Comparison of ENCODE assay signal across 11 cellular contexts in genomic region chrX:154094833-154095232, GRCh38. TPM values are rescaled to one million over a fixed set of nuclear protein-coding genes. Genes with fewer than 3 reads are reported as not detected.
DNase-seq lines count a peak whose midpoint lies in the region; ATAC-seq, FAIRE-seq and TF ChIP-seq lines count a peak whose summit lies in the region.
"Had no signal": no experiment of that assay in that cellular context is flagged by ENCODE, and none has a peak within 500 bp of the region (broad histone marks: within the 10 kb centered on the region; RNA-seq: fewer than 3 reads in every experiment).

No MANE protein-coding gene starts in this region.

- peaks cover 64 to 70% (median 70%) of the 10 kb centered on the region in 11 experiments for H4K20me1 ChIP-seq in BLaER1 treated with 17β-estradiol and CSF1 and Interleukin-3, amounts not matched to agents 10 nM and 100 nM
- H4K20me1 ChIP-seq in IMR-90 (ENCODE audit: insufficient read depth, low read length), result peaks cover 58% of the 10 kb centered on the region

- peaks cover 12% of the 10 kb centered on the region; the same call in 1 of the 2 replicates for H3K9me1 ChIP-seq in IMR-90 (ENCODE audit: insufficient read depth, low read length)

- no peak for ATAC-seq in IMR-90 (ENCODE audit: low read depth)
- no peak for ATAC-seq in naive thymus-derived CD8-positive, alpha-beta T cell
- no peak for ATAC-seq in HG02588 (IDR thresholded peaks at IDR 0.05; ENCODE audit: unreplicated experiment)
- ATAC-seq: heart left ventricle had no signal

- no peak overlapping the region for H2BK20ac ChIP-seq in IMR-90 (ENCODE audit: low read depth, low read length)

- peak overlapping the region in 1 of 11 experiments; percentile 32; a peak in 1 of 22 replicates for H3K9ac ChIP-seq in BLaER1 treated with 17β-estradiol and CSF1 and Interleukin-3, amounts not matched to agents 10 nM and 100 nM
- H3K9ac ChIP-seq in IMR-90 (ENCODE audit: low read depth, low read length), result no peak overlapping the region

- H3K27ac ChIP-seq in BLaER1 treated with 17β-estradiol and CSF1 and Interleukin-3, amounts not matched to agents 10 nM and 100 nM, result no peak overlapping the region; a peak in 1 of 22 replicates
- H3K27ac ChIP-seq in IMR-90 (ENCODE audit: insufficient read depth, low read length), result no peak overlapping the region

- H3K56ac ChIP-seq in IMR-90 (ENCODE audit: extremely low read depth, insufficient read depth, low read length), result no peak overlapping the region

- DNase-seq in IMR-90 (no peak), MCF 10A (ENCODE audit: unreplicated experiment) (no peak), erythroblast (lab: John Stamatoyannopoulos, UW) (no peak), NCI-H1694 (lab: John Stamatoyannopoulos, UW) (no peak), frontal cortex (ENCODE audit: low spot score in 2 of 2) (no peak)
- no peak for DNase-seq in naive thymus-derived CD8-positive, alpha-beta T cell
- DNase-seq: DMS 273 treated with DMSO at 0.1 percent for 48 hours, heart left ventricle had no signal

- H4K91ac ChIP-seq in IMR-90 (ENCODE audit: insufficient read depth, low read depth, low read length), result no peak overlapping the region

- no peak overlapping the region for H4K8ac ChIP-seq in IMR-90 (ENCODE audit: low read depth in 2 of 2, low read length in 2 of 2)

- no peak overlapping the region for H3K27ac Mint-ChIP-seq in MCF 10A (ENCODE audit: low read depth, unreplicated experiment)
- H3K27ac Mint-ChIP-seq in naive thymus-derived CD8-positive, alpha-beta T cell, result peak overlapping the region; percentile 38 to 98 (median 85)

- H3K27me3 ChIP-seq in BLaER1 treated with 17β-estradiol and CSF1 and Interleukin-3, amounts not matched to agents 10 nM and 100 nM, result peaks cover 78 to 91% (median 87%) of the 10 kb centered on the region in 11 experiments
- no peaks in the 10 kb centered on the region for H3K27me3 ChIP-seq in IMR-90 (ENCODE audit: control insufficient read depth, insufficient read depth, low read length)

- no peak overlapping the region for H3K4ac ChIP-seq in IMR-90 (ENCODE audit: low read depth, low read length)

- no peak overlapping the region for H3K14ac ChIP-seq in IMR-90 (replicated peaks; ENCODE audit: low read depth, low read length)

- H3K79me1 ChIP-seq in IMR-90 (ENCODE audit: low read depth in 1 of 2, low read length in 2 of 2), result peaks cover 0 to 31% of the 10 kb centered on the region in 2 experiments; a peak in 1 of 4 replicates

- H3K18ac ChIP-seq in IMR-90 (ENCODE audit: low read depth, low read length), result no peak overlapping the region

- H3K4me1 ChIP-seq in BLaER1 treated with 17β-estradiol and CSF1 and Interleukin-3, amounts not matched to agents 10 nM and 100 nM, result peaks cover 30 to 52% (median 35%) of the 10 kb centered on the region in 10 experiments
- peaks cover 5% of the 10 kb centered on the region for H3K4me1 ChIP-seq in IMR-90 (ENCODE audit: control insufficient read depth, insufficient read depth, low read length)

- TF ChIP-seq POLR2A in IMR-90 (IDR thresholded peaks at IDR 0.05; ENCODE audit: low read depth, low read length), result no peak
- no peak for TF ChIP-seq POLR2A in erythroblast (IDR thresholded peaks at IDR 0.05; ENCODE audit: low read length)

- FAIRE-seq in frontal cortex (lab: Jason Lieb, UNC), result no peak

- H3K27me3 Mint-ChIP-seq in MCF 10A (ENCODE audit: insufficient read depth, unreplicated experiment), result peaks cover 68% of the 10 kb centered on the region
- no peaks in the 10 kb centered on the region for H3K27me3 Mint-ChIP-seq in naive thymus-derived CD8-positive, alpha-beta T cell

- H2AK5ac ChIP-seq in IMR-90 (ENCODE audit: low read depth, low read length), result no peak overlapping the region

- H3K36me3 Mint-ChIP-seq in MCF 10A (ENCODE audit: insufficient read depth, unreplicated experiment), result peaks cover 22% of the 10 kb centered on the region
- peaks cover 0 to 12% (median 0%) of the 10 kb centered on the region in 3 donors for H3K36me3 Mint-ChIP-seq in naive thymus-derived CD8-positive, alpha-beta T cell

- CTCF ChIA-PET in IMR-90 (lab: Yijun Ruan, JAX) (no interaction called here), MCF 10A (lab: Yijun Ruan, JAX) (interaction anchor here (0.5 to 0.8 kb wide), 2 partner anchors 81 to 430 kb away, joined by 3 read pairs; no protein-coding TSS in a partner anchor)

- H3K4me3 ChIP-seq in BLaER1 treated with 17β-estradiol and CSF1 and Interleukin-3, amounts not matched to agents 10 nM and 100 nM, result peak overlapping the region in 2 of 10 experiments; percentile 12 to 72; a peak in 1 of 20 replicates
- no peak overlapping the region for H3K4me3 ChIP-seq in IMR-90 (ENCODE audit: insufficient read depth, low read depth, low read length)

- H3K4me2 ChIP-seq in BLaER1 treated with 17β-estradiol and CSF1 and Interleukin-3, amounts not matched to agents 10 nM and 100 nM, result peak overlapping the region; percentile 47 to 85 (median 77); a peak in 21 of 22 replicates
- H3K4me2 ChIP-seq in IMR-90 (ENCODE audit: low read depth, low read length), result 0 out of 2 replicates have a peak overlapping the region, but pooled peaks have one; percentile 29

- no peak overlapping the region for H3K23ac ChIP-seq in IMR-90 (ENCODE audit: low read depth, low read length)

- no peak overlapping the region for H2BK120ac ChIP-seq in IMR-90 (ENCODE audit: low read depth, low read length)

- H3K9me3 Mint-ChIP-seq in MCF 10A (ENCODE audit: unreplicated experiment), result no peaks in the 10 kb centered on the region
- no peaks in the 10 kb centered on the region for H3K9me3 Mint-ChIP-seq in naive thymus-derived CD8-positive, alpha-beta T cell

- H4K5ac ChIP-seq in IMR-90 (ENCODE audit: low read depth, low read length), result no peak overlapping the region

- no peak overlapping the region for H2AFZ ChIP-seq in IMR-90 (replicated peaks; ENCODE audit: low read length, poor library complexity)

- POLR2A ChIA-PET in IMR-90 (lab: Charles Lee; ENCODE audit: unreplicated experiment) (no interaction called here), MCF 10A (lab: Yijun Ruan, JAX) (interaction anchor here (1.1 kb wide), 1 partner anchor 12 kb away, joined by 3 read pairs; no protein-coding TSS in a partner anchor)
- POLR2A ChIA-PET in naive thymus-derived CD8-positive, alpha-beta T cell (lab: Charles Lee), result interaction anchor here (0.6 to 1.7 kb wide), 7 partner anchors 44 to 285 kb away, joined by 3 to 6 read pairs (median 4); partner anchors contain the start of genes EMD and HCFC1

- 60% methylated on average over 1 of the region's 6 CpGs; no CpG with 5 or more reads in 1 of the 2 experiments for WGBS in IMR-90 (ENCODE audit: extremely low coverage in 2 of 2, insufficient read length in 1 of 2), 2 experiments

- H2BK15ac ChIP-seq in IMR-90 (ENCODE audit: low read depth, low read length), result no peak overlapping the region

- in situ Hi-C loops in IMR-90 (cut with MboI; ENCODE audit: low sequenced_read_pairs), result no loop called here

- TF ChIP-seq CTCF in IMR-90 (conservative IDR thresholded peaks at IDR 0.05; ENCODE audit: low read depth, low read length) (no peak), MCF 10A (IDR thresholded peaks at IDR 0.05; ENCODE audit: unreplicated experiment) (no peak)

- no peak for TF ChIP-seq RAD21 in IMR-90 (IDR thresholded peaks at IDR 0.05; ENCODE audit: low read length)

- no peak overlapping the region for H2BK5ac ChIP-seq in IMR-90 (ENCODE audit: low read depth, low read length, poor library complexity, severe bottlenecking)

- BruUV-seq in IMR-90 (replicated peaks; lab: Mats Ljungman, UMichigan) (no TSS peak), MCF 10A (replicated peaks; lab: Mats Ljungman, UMichigan) (no TSS peak)

- H3K4me1 Mint-ChIP-seq in MCF 10A (ENCODE audit: insufficient read depth, unreplicated experiment), result peaks cover 10% of the 10 kb centered on the region
- H3K4me1 Mint-ChIP-seq in naive thymus-derived CD8-positive, alpha-beta T cell, result peaks cover 17 to 67% (median 51%) of the 10 kb centered on the region in 4 donors

- intact Hi-C loops in IMR-90 (cut with micrococcal nuclease) (loop anchor here (5.0 kb wide), 1 partner anchor 48 kb away; no protein-coding TSS in a partner anchor), MCF 10A (cut with micrococcal nuclease) (no loop called here)

- no peak overlapping the region for H2AK9ac ChIP-seq in IMR-90 (replicated peaks; ENCODE audit: low read depth, low read length, poor library complexity)

- H3K36me3 ChIP-seq in BLaER1 treated with 17β-estradiol and CSF1 and Interleukin-3, amounts not matched to agents 10 nM and 100 nM, result peaks cover 0 to 21% (median 12%) of the 10 kb centered on the region in 11 experiments; a peak in 10 of 22 replicates
- H3K36me3 ChIP-seq in IMR-90 (ENCODE audit: control insufficient read depth, insufficient read depth, low read length), result peaks cover 6% of the 10 kb centered on the region; the same call in 1 of the 2 replicates

- dilution Hi-C loops in IMR-90 (cut with HindIII; ENCODE audit: low sequenced_read_pairs, unreplicated experiment), result no loop called here

- H3K9me3 ChIP-seq in BLaER1 treated with 17β-estradiol and CSF1 and Interleukin-3, amounts not matched to agents 10 nM and 100 nM (replicated peaks in 1 of 11), result peaks cover 0 to 36% (median 14%) of the 10 kb centered on the region in 11 experiments; a peak in 14 of 22 replicates
- no peaks in the 10 kb centered on the region for H3K9me3 ChIP-seq in IMR-90 (ENCODE audit: control insufficient read depth, insufficient read depth, low read length)
- H3K9me3 ChIP-seq: heart left ventricle had no signal

- H3K4me3 Mint-ChIP-seq in MCF 10A (ENCODE audit: unreplicated experiment), result peak overlapping the region; percentile 80
- peak overlapping the region; percentile 90 to 97 (median 94) for H3K4me3 Mint-ChIP-seq in naive thymus-derived CD8-positive, alpha-beta T cell

TF ChIP-seq in IMR-90, 13 proteins besides CTCF, POLR2A, EP300 and RAD21 (continues in another document):
- no peak for TF ChIP-seq BHLHE40 (IDR thresholded peaks at IDR 0.05; ENCODE audit: low read depth, low read length)
- TF ChIP-seq RFX5 (IDR thresholded peaks at IDR 0.05; ENCODE audit: low read depth, low read length), result no peak
- no peak for TF ChIP-seq CEBPB (IDR thresholded peaks at IDR 0.05; ENCODE audit: low read depth, low read length)

RNA-seq across cellular contexts. Expression of gene MECP2, which starts 2.7 kb away (rescaled TPM):
- total RNA-seq in IMR-90 (2012; rRNA removed), result 8.4 and 10.8 TPM in 2 replicates
- 9.7 and 10.1 TPM in 2 replicates for polyA plus RNA-seq in IMR-90 (2012; rRNA removed)
- polyA plus RNA-seq in IMR-90 (2012; cell fraction: cytosol; rRNA removed), result 6.1 and 12.5 TPM in 2 replicates
- polyA plus RNA-seq in IMR-90 (2012; cell fraction: nucleus; rRNA removed; ENCODE audit: low replicate concordance), result 12.6 and 20.9 TPM in 2 replicates
- 46.9 and 47.2 TPM in 2 replicates for total RNA-seq in MCF 10A (2022)
- total RNA-seq in naive thymus-derived CD8-positive, alpha-beta T cell, result 10 to 100 TPM; 87.7 to 88.3 TPM
- 10 to 100 TPM; 12.0 to 22.2 (median 12.2) TPM for polyA plus RNA-seq in naive thymus-derived CD8-positive, alpha-beta T cell
- 21.2 TPM for total RNA-seq in frontal cortex

RNA-seq across cellular contexts. Expression of gene OPN1LW, which starts 49.2 kb away (rescaled TPM):
- total RNA-seq in IMR-90 (2012; rRNA removed) (not detected in 2 replicates), MCF 10A (2022) (not detected in 2 replicates), frontal cortex (not detected)
- polyA plus RNA-seq in IMR-90 (2012; rRNA removed), result not detected in 2 replicates
- not detected in 2 replicates for polyA plus RNA-seq in IMR-90 (2012; cell fraction: cytosol; rRNA removed)
- not detected in 2 replicates for polyA plus RNA-seq in IMR-90 (2012; cell fraction: nucleus; rRNA removed; ENCODE audit: low replicate concordance)
- not detected for total RNA-seq in naive thymus-derived CD8-positive, alpha-beta T cell
- not detected for polyA plus RNA-seq in naive thymus-derived CD8-positive, alpha-beta T cell
- total RNA-seq: heart left ventricle, HT1080 had no signal
- polyA plus RNA-seq: heart left ventricle had no signal
